8 cellular contexts compared by ENCODE assay signal in genomic region chr2:24122356-24123211, GRCh38. TPM values are rescaled to one million over a fixed set of nuclear protein-coding genes. Genes with fewer than 3 reads are reported as not detected.
A peak's percentile ranks its signal among the peaks of the same experiment; 100 is the strongest.
DNase-seq lines count a peak whose midpoint lies in the region; ATAC-seq and TF ChIP-seq lines count a peak whose summit lies in the region.

No MANE protein-coding gene starts in this region.

- no peak for ATAC-seq in HG03565 (IDR thresholded peaks at IDR 0.05; ENCODE audit: unreplicated experiment)

- 11% methylated on average over 14 of the region's 16 CpGs for WGBS in esophagus muscularis mucosa

- POLR2A ChIA-PET in RWPE1 (lab: Yijun Ruan, JAX; ENCODE audit: low non-redundant PET): interaction anchor here (0.6 kb wide), 1 partner anchor 194 kb away, joined by 3 read pairs; no protein-coding TSS in a partner anchor

- peak overlapping the region; percentile 75 to 85 (median 80) for H3K4me3 ChIP-seq in esophagus muscularis mucosa

- H3K27ac ChIP-seq in RWPE1 (peak overlapping the region; percentile 72), esophagus muscularis mucosa (replicated peaks in 1 of 4) (peak overlapping the region; percentile 92 to 96 (median 94))

- no peak for TF ChIP-seq EP300 in esophagus muscularis mucosa (IDR thresholded peaks at IDR 0.05)

- H3K27me3 ChIP-seq in esophagus muscularis mucosa: no peaks in the 10 kb centered on the region

- H3K36me3 ChIP-seq in esophagus muscularis mucosa: peaks cover 0 to 3% (median 0%) of the 10 kb centered on the region in 4 donors

- H3K4me1 ChIP-seq in esophagus muscularis mucosa: peaks cover 19 to 27% (median 20%) of the 10 kb centered on the region in 4 donors

- CTCF ChIA-PET in RWPE1 (lab: Yijun Ruan, JAX): interaction anchor here (0.6 to 0.7 kb wide), 2 partner anchors 32 to 38 kb away, joined by 4 to 6 read pairs; partner anchors contain the start of gene TP53I3

- peak; percentile 26 for DNase-seq in NCI-H748 (lab: John Stamatoyannopoulos, UW; ENCODE audit: unreplicated experiment)
- DNase-seq in NCI-H748 treated with DMSO at 0.1 percent for 48 hours (lab: John Stamatoyannopoulos, UW): no peak
- no peak for DNase-seq in RWPE1 (ENCODE audit: low spot score)
- DNase-seq in esophagus muscularis mucosa (ENCODE audit: extremely low spot score): no peak
- DNase-seq in pons (ENCODE audit: low spot score): peak; percentile 52
- no peak for DNase-seq in ecto neural progenitor cell (ENCODE audit: low spot score)
- DNase-seq in AML-193 (lab: John Stamatoyannopoulos, UW): no peak

- TF ChIP-seq CTCF in RWPE1 (conservative IDR thresholded peaks at IDR 0.05; ENCODE audit: low read depth) (no peak), esophagus muscularis mucosa (IDR thresholded peaks at IDR 0.05) (no peak)

- intact Hi-C loops in esophagus muscularis mucosa (cut with DNase I): no loop called here

- no peak for TF ChIP-seq POLR2A in esophagus muscularis mucosa (IDR thresholded peaks at IDR 0.05; ENCODE audit: low read depth)

- no peaks in the 10 kb centered on the region for H3K9me3 ChIP-seq in esophagus muscularis mucosa

RNA-seq across cellular contexts. Expression of gene PFN4, which starts 0.6 kb away (rescaled TPM):
- total RNA-seq in esophagus muscularis mucosa: under 1 TPM in 1 of 4 donors, not detected in 3; 0.83 TPM

RNA-seq across cellular contexts. Expression of gene FAM228B, which starts 0.7 kb away (rescaled TPM):
- 10 to 100 TPM; 22.6 to 41.4 (median 33.8) TPM for total RNA-seq in esophagus muscularis mucosa

RNA-seq across cellular contexts. Expression of gene TP53I3, which starts 38.0 kb away (rescaled TPM):
- 10 to 100 TPM in 2 of 4 donors, 1 to 10 TPM in 2; 5.3 to 11.3 (median 9.6) TPM for total RNA-seq in esophagus muscularis mucosa

RNA-seq across cellular contexts. Expression of gene SF3B6, which starts 46.5 kb away (rescaled TPM):
- total RNA-seq in esophagus muscularis mucosa: 100 to 1,000 TPM in 3 of 4 donors, 10 to 100 TPM in 1; 86.9 to 121 (median 113) TPM

RNA-seq across cellular contexts. Expression of gene FAM228A, which starts 52.3 kb away (rescaled TPM):
- total RNA-seq in esophagus muscularis mucosa: 1 to 10 TPM; 1.1 to 3.3 (median 2.6) TPM

Comparison
In these comparisons a context has a peak if more than half of its experiments do, and no peak if none do; other contexts are left out.
1. DNase-seq: peak in NCI-H748 (single experiment) and pons (single experiment); none in NCI-H748 treated with DMSO at 0.1 percent for 48 hours (single experiment), RWPE1 (single experiment), esophagus muscularis mucosa (single experiment), ecto neural progenitor cell (single experiment) and AML-193 (0 of 2).